In genomic region chr15:52146776-52147175, GRCh38 we compare ENCODE assay signal across 17 cellular contexts. TPM values are rescaled to one million over a fixed set of nuclear protein-coding genes. Genes with fewer than 3 reads are reported as not detected.
DNase-seq lines count a peak whose midpoint lies in the region; ATAC-seq and TF ChIP-seq lines count a peak whose summit lies in the region.
"Had no signal": no experiment of that assay in that cellular context is flagged by ENCODE, and none has a peak within 500 bp of the region (broad histone marks: within the 10 kb centered on the region; RNA-seq: fewer than 3 reads in every experiment).

No MANE protein-coding gene starts in this region.

- no peak overlapping the region for H4K5ac ChIP-seq in IMR-90 (ENCODE audit: low read depth, low read length)

- H3K27me3 ChIP-seq in IMR-90 (ENCODE audit: control insufficient read depth, insufficient read depth, low read length) = no peaks in the 10 kb centered on the region
- no peaks in the 10 kb centered on the region for H3K27me3 ChIP-seq in thyroid gland

- H2AFZ ChIP-seq in IMR-90 (replicated peaks; ENCODE audit: low read length, poor library complexity) = no peak overlapping the region

- H3K4me3 ChIP-seq in IMR-90 (ENCODE audit: insufficient read depth, low read depth, low read length) (no peak overlapping the region), fibroblast of mammary gland (ENCODE audit: control insufficient read depth, low read depth, low read length) (no peak overlapping the region), thyroid gland (replicated peaks in 1 of 3) (no peak overlapping the region)
- H3K4me3 ChIP-seq: A549 had no signal

- no peak overlapping the region for H2BK20ac ChIP-seq in IMR-90 (ENCODE audit: low read depth, low read length)

- no peak overlapping the region for H3K27ac Mint-ChIP-seq in activated CD8-positive, alpha-beta memory T cell treated with anti-CD3 and anti-CD28 coated beads, Interleukin-2, amount 10 ng/mL, durations not matched to agents 7 days and 5 days
- H3K27ac Mint-ChIP-seq in WTC11 = no peak overlapping the region
- H3K27ac Mint-ChIP-seq: B cell; CD8-positive, alpha-beta memory T cell; H9 had no signal

- H4K8ac ChIP-seq in IMR-90 (ENCODE audit: low read depth in 2 of 2, low read length in 2 of 2) = no peak overlapping the region

- CTCF ChIA-PET in activated CD8-positive, alpha-beta memory T cell treated with anti-CD3 and anti-CD28 coated beads, Interleukin-2, amount 10 ng/mL, durations not matched to agents 7 days and 5 days (lab: Charles Lee) = interaction anchor here (0.9 to 1.1 kb wide), 4 partner anchors 16 to 162 kb away, joined by 3 read pairs; no protein-coding TSS in a partner anchor
- CTCF ChIA-PET in IMR-90 (lab: Yijun Ruan, JAX) = interaction anchor here (0.6 kb wide), 1 partner anchor 11 kb away, joined by 3 read pairs; no protein-coding TSS in a partner anchor
- CTCF ChIA-PET in WTC11 (lab: Charles Lee) = no interaction called here

- H3K4me3 Mint-ChIP-seq in activated CD8-positive, alpha-beta memory T cell treated with anti-CD3 and anti-CD28 coated beads, Interleukin-2, amount 10 ng/mL, durations not matched to agents 7 days and 5 days = no peak overlapping the region
- H3K4me3 Mint-ChIP-seq in WTC11 = no peak overlapping the region
- H3K4me3 Mint-ChIP-seq: B cell; CD4-positive, CD25-positive, alpha-beta regulatory T cell; CD8-positive, alpha-beta memory T cell; H9 had no signal

- no peak overlapping the region for H2AK5ac ChIP-seq in IMR-90 (ENCODE audit: low read depth, low read length)

- H3K4me2 ChIP-seq in IMR-90 (ENCODE audit: low read depth, low read length) = no peak overlapping the region
- H3K4me2 ChIP-seq: A549 had no signal

- H3K23ac ChIP-seq in IMR-90 (ENCODE audit: low read depth, low read length) = no peak overlapping the region

- H4K91ac ChIP-seq in IMR-90 (ENCODE audit: insufficient read depth, low read depth, low read length) = no peak overlapping the region

- no peak for TF ChIP-seq POLR2A in IMR-90 (IDR thresholded peaks at IDR 0.05; ENCODE audit: low read depth, low read length)
- no peak for TF ChIP-seq POLR2A in GM18505 (IDR thresholded peaks at IDR 0.05; ENCODE audit: borderline replicate concordance, extremely low read depth, insufficient read depth, insufficient read length)
- no peak for TF ChIP-seq POLR2A in thyroid gland (IDR thresholded peaks at IDR 0.05)

- peaks cover 9% of the 10 kb centered on the region for H3K4me1 ChIP-seq in IMR-90 (ENCODE audit: control insufficient read depth, insufficient read depth, low read length)
- H3K4me1 ChIP-seq in thyroid gland = no peaks in the 10 kb centered on the region
- H3K4me1 ChIP-seq: Caco-2 had no signal

- no peaks in the 10 kb centered on the region for H4K20me1 ChIP-seq in IMR-90 (ENCODE audit: insufficient read depth, low read length)

- H2AK9ac ChIP-seq in IMR-90 (replicated peaks; ENCODE audit: low read depth, low read length, poor library complexity) = no peak overlapping the region

- H3K9me3 ChIP-seq in IMR-90 (ENCODE audit: control insufficient read depth, insufficient read depth, low read length) (no peaks in the 10 kb centered on the region), thyroid gland (no peaks in the 10 kb centered on the region)

- BruUV-seq in IMR-90 (replicated peaks; lab: Mats Ljungman, UMichigan) = no TSS peak

- no peak overlapping the region for H3K18ac ChIP-seq in IMR-90 (ENCODE audit: low read depth, low read length)

- no peak overlapping the region for H2BK5ac ChIP-seq in IMR-90 (ENCODE audit: low read depth, low read length, poor library complexity, severe bottlenecking)

- dilution Hi-C loops in IMR-90 (cut with HindIII; ENCODE audit: low sequenced_read_pairs, unreplicated experiment) = no loop called here

- no peak for TF ChIP-seq RAD21 in IMR-90 (IDR thresholded peaks at IDR 0.05; ENCODE audit: low read length)

- POLR2A ChIA-PET in IMR-90 (lab: Charles Lee; ENCODE audit: unreplicated experiment) (interaction anchor here (0.6 kb wide), 1 partner anchor 14 kb away, joined by 4 read pairs; no protein-coding TSS in a partner anchor), WTC11 (lab: Charles Lee) (no interaction called here)

- intact Hi-C loops in IMR-90 (cut with micrococcal nuclease) (loop anchor here (2.0 kb wide), 1 partner anchor 16 kb away; no protein-coding TSS in a partner anchor), thyroid gland (cut with DNase I) (no loop called here)

- no peaks in the 10 kb centered on the region for H3K4me1 Mint-ChIP-seq in activated CD8-positive, alpha-beta memory T cell treated with anti-CD3 and anti-CD28 coated beads, Interleukin-2, amount 10 ng/mL, durations not matched to agents 7 days and 5 days
- no peaks in the 10 kb centered on the region for H3K4me1 Mint-ChIP-seq in WTC11
- H3K4me1 Mint-ChIP-seq: CD4-positive, CD25-positive, alpha-beta regulatory T cell; CD8-positive, alpha-beta memory T cell; H9 had no signal

- H3K56ac ChIP-seq in IMR-90 (ENCODE audit: extremely low read depth, insufficient read depth, low read length) = no peak overlapping the region

- DNase-seq in activated CD8-positive, alpha-beta memory T cell treated with anti-CD3 and anti-CD28 coated beads, Interleukin-2, amount 50 U/mL, for 48 hours = peak; percentile 7
- no peak for DNase-seq in activated CD8-positive, alpha-beta memory T cell treated with anti-CD3 and anti-CD28 coated beads, Interleukin-2, amount 10 ng/mL, durations not matched to agents 7 days and 5 days
- DNase-seq in IMR-90 (peak; percentile 44), fibroblast of mammary gland (ENCODE audit: low read depth) (peak; percentile 70), hepatic stellate cell (ENCODE audit: low spot score) (peak; percentile 45), WTC11 (ENCODE audit: low spot score) (no peak), thyroid gland (no peak)
- DNase-seq: C1 segment of cervical spinal cord; Caco-2; CD4-positive, CD25-positive, alpha-beta regulatory T cell; CD8-positive, alpha-beta memory T cell; H9 had no signal

- H2BK15ac ChIP-seq in IMR-90 (ENCODE audit: low read depth, low read length) = no peak overlapping the region

- H3K9me1 ChIP-seq in IMR-90 (ENCODE audit: insufficient read depth, low read length) = peaks cover 7% of the 10 kb centered on the region; the same call in 1 of the 2 replicates

- no peak overlapping the region for H3K14ac ChIP-seq in IMR-90 (replicated peaks; ENCODE audit: low read depth, low read length)

- no peak overlapping the region for H3K9ac ChIP-seq in IMR-90 (ENCODE audit: low read depth, low read length)

- no CpG with 5 or more reads among the region's 3 CpGs for WGBS in IMR-90 (ENCODE audit: extremely low coverage in 2 of 2, insufficient read length in 1 of 2), 2 experiments
- 87 to 93% methylated on average over 3 of the region's 3 CpGs for WGBS in thyroid gland, 2 donors

- peaks cover 18% of the 10 kb centered on the region for H3K36me3 Mint-ChIP-seq in activated CD8-positive, alpha-beta memory T cell treated with anti-CD3 and anti-CD28 coated beads, Interleukin-2, amount 10 ng/mL, durations not matched to agents 7 days and 5 days
- H3K36me3 Mint-ChIP-seq in WTC11 = peaks cover 45% of the 10 kb centered on the region

- H3K36me3 ChIP-seq in IMR-90 (ENCODE audit: control insufficient read depth, insufficient read depth, low read length) (peaks cover 21% of the 10 kb centered on the region), thyroid gland (peaks cover 0 to 5% of the 10 kb centered on the region in 2 donors)

- no peak for TF ChIP-seq CTCF in IMR-90 (conservative IDR thresholded peaks at IDR 0.05; ENCODE audit: low read depth, low read length)
- no peak for TF ChIP-seq CTCF in fibroblast of mammary gland (conservative IDR thresholded peaks at IDR 0.05; ENCODE audit: control insufficient read depth, insufficient read depth, low read depth, low read length)
- TF ChIP-seq CTCF in WTC11 (IDR thresholded peaks at IDR 0.05) = no peak
- no peak for TF ChIP-seq CTCF in thyroid gland (IDR thresholded peaks at IDR 0.05)

- peaks cover 0 to 5% of the 10 kb centered on the region in 2 experiments; a peak in 1 of 4 replicates for H3K79me1 ChIP-seq in IMR-90 (ENCODE audit: low read depth in 1 of 2, low read length in 2 of 2)

- H3K9me3 Mint-ChIP-seq in activated CD8-positive, alpha-beta memory T cell treated with anti-CD3 and anti-CD28 coated beads, Interleukin-2, amount 10 ng/mL, durations not matched to agents 7 days and 5 days (ENCODE audit: low read depth) = no peaks in the 10 kb centered on the region
- H3K9me3 Mint-ChIP-seq in WTC11 = peaks cover 4% of the 10 kb centered on the region
- H3K9me3 Mint-ChIP-seq: CD4-positive, CD25-positive, alpha-beta regulatory T cell; CD8-positive, alpha-beta memory T cell had no signal

- ATAC-seq in activated CD8-positive, alpha-beta memory T cell treated with anti-CD3 and anti-CD28 coated beads, Interleukin-2, amount 10 ng/mL, durations not matched to agents 7 days and 5 days = no peak
- no peak for ATAC-seq in IMR-90 (ENCODE audit: low read depth)
- no peak for ATAC-seq in GM18505 (IDR thresholded peaks at IDR 0.05; ENCODE audit: unreplicated experiment)
- no peak for ATAC-seq in WTC11
- ATAC-seq: A549 had no signal

- H3K27me3 Mint-ChIP-seq in activated CD8-positive, alpha-beta memory T cell treated with anti-CD3 and anti-CD28 coated beads, Interleukin-2, amount 10 ng/mL, durations not matched to agents 7 days and 5 days = no peaks in the 10 kb centered on the region
- H3K27me3 Mint-ChIP-seq in WTC11 (ENCODE audit: low read depth) = no peaks in the 10 kb centered on the region
- H3K27me3 Mint-ChIP-seq: B cell; CD4-positive, CD25-positive, alpha-beta regulatory T cell; CD8-positive, alpha-beta memory T cell had no signal

- in situ Hi-C loops in IMR-90 (cut with MboI; ENCODE audit: low sequenced_read_pairs) = no loop called here

- H3K27ac ChIP-seq in IMR-90 (ENCODE audit: insufficient read depth, low read length) = no peak overlapping the region
- H3K27ac ChIP-seq in thyroid gland = no peak overlapping the region
- H3K27ac ChIP-seq: 22Rv1, A549 had no signal

- H2BK120ac ChIP-seq in IMR-90 (ENCODE audit: low read depth, low read length) = no peak overlapping the region

- H3K4ac ChIP-seq in IMR-90 (ENCODE audit: low read depth, low read length) = no peak overlapping the region

RNA-seq across cellular contexts. Expression of gene BCL2L10, which starts 34.2 kb away (rescaled TPM):
- total RNA-seq in activated CD8-positive, alpha-beta memory T cell treated with anti-CD3 and anti-CD28 coated beads, Interleukin-2, amount 10 ng/mL, durations not matched to agents 7 days and 5 days = not detected
- total RNA-seq in IMR-90 (2012; rRNA removed) (not detected in 2 replicates), WTC11 (2021) (0.37 to 1.4 TPM (median 0.80 TPM) in 3 replicates), thyroid gland (under 1 TPM in 1 of 4 donors, not detected in 3; 0.58 TPM)
- not detected in 2 replicates for polyA plus RNA-seq in IMR-90 (2012; rRNA removed)
- polyA plus RNA-seq in IMR-90 (2012; cell fraction: cytosol; rRNA removed) = 0.07 and 0.08 TPM in 2 replicates
- 0.10 and 0.31 TPM in 2 replicates for polyA plus RNA-seq in IMR-90 (2012; cell fraction: nucleus; rRNA removed; ENCODE audit: low replicate concordance)
- total RNA-seq: H1, H9 had no signal

RNA-seq across cellular contexts. Expression of gene GNB5, which starts 44.4 kb away (rescaled TPM):
- 10 to 100 TPM; 27.9 to 39.5 TPM for total RNA-seq in activated CD8-positive, alpha-beta memory T cell treated with anti-CD3 and anti-CD28 coated beads, Interleukin-2, amount 10 ng/mL, durations not matched to agents 7 days and 5 days
- total RNA-seq in IMR-90 (2012; rRNA removed) (33.2 and 33.9 TPM in 2 replicates), WTC11 (2021) (37.0 to 48.2 TPM (median 41.4 TPM) in 3 replicates), thyroid gland (10 to 100 TPM; 49.6 to 62.1 (median 54.4) TPM)
- 25.3 and 27.7 TPM in 2 replicates for polyA plus RNA-seq in IMR-90 (2012; rRNA removed)
- polyA plus RNA-seq in IMR-90 (2012; cell fraction: cytosol; rRNA removed) = 16.4 and 21.4 TPM in 2 replicates
- polyA plus RNA-seq in IMR-90 (2012; cell fraction: nucleus; rRNA removed; ENCODE audit: low replicate concordance) = 12.6 and 24.4 TPM in 2 replicates

Comparison
In these comparisons a context has a peak if more than half of its experiments do, and no peak if none do; other contexts are left out.
1. DNase-seq: peak in activated CD8-positive, alpha-beta memory T cell treated with anti-CD3 and anti-CD28 coated beads, Interleukin-2, amount 50 U/mL, for 48 hours (single experiment), IMR-90 (single experiment), fibroblast of mammary gland (single experiment) and hepatic stellate cell (single experiment); none in activated CD8-positive, alpha-beta memory T cell treated with anti-CD3 and anti-CD28 coated beads, Interleukin-2, amount 10 ng/mL, durations not matched to agents 7 days and 5 days (single experiment), WTC11 (single experiment) and thyroid gland (0 of 2).